In the genomic region with DNA sequence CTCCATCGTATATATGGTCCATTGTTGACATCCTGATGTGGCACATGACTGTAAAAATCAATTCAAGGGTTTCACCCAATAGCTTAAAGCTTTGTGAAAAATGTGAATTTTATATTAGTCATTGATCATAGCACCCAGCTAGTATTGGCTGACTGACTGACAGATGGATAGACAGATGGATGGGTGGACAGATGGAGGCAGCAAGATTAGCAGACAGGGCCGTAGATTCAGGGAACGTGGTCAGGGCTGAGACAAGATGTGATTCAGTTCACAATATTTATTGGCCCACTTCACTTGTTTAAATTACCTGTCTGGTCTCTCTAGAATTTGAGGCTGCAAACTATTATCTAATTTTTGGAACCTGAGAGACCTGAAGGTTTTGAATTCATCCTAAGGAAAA, we compare ENCODE assay signal across 28 cellular contexts.
"Had no signal": no experiment of that assay in that cellular context is flagged by ENCODE, and none has a peak within 500 bp of the region (broad histone marks: within the 10 kb centered on the region; RNA-seq: fewer than 3 reads in every experiment).

No MANE protein-coding gene starts in this region.

- H3K27me3 ChIP-seq: gastrocnemius medialis, left lung, neural progenitor cell, right atrium auricular region, stomach, thyroid gland, vagina had no signal

- H3K4me1 Mint-ChIP-seq: endodermal cell, nephron, neural progenitor cell had no signal

- H3K27me3 Mint-ChIP-seq: dendritic cell treated with granulocyte-macrophage colony-stimulating factor and Interleukin-4, amounts not matched to agents 40 ng/mL and 50 ng/mL, for 4 days had no signal

- H3K4me1 ChIP-seq: gastrocnemius medialis, heart right ventricle, left lung, neural progenitor cell, prostate gland, right atrium auricular region, stomach, thyroid gland had no signal

- H3K4me3 ChIP-seq: gastrocnemius medialis, heart right ventricle, left lung, neural progenitor cell, prostate gland, right atrium auricular region, smooth muscle cell, stomach, thyroid gland, vagina had no signal

- H3K36me3 Mint-ChIP-seq: naive thymus-derived CD4-positive, alpha-beta T cell; neural progenitor cell had no signal

- DNase-seq: effector CD8-positive, alpha-beta T cell; endodermal cell; foreskin fibroblast; gastrocnemius medialis; heart right ventricle; hippocampal formation; left cardiac atrium; left lung; midbrain; naive thymus-derived CD4-positive, alpha-beta T cell; stimulated activated CD4-positive, alpha-beta T cell treated with anti-CD3 and anti-CD28 coated beads, Interleukin-12 subunit alpha, Interleukin-12 subunit beta, amount 100 ng/mL, for 4 hours; stimulated activated CD4-positive, alpha-beta T cell treated with anti-CD3 and anti-CD28 coated beads, Interleukin-1b, Interleukin-23, amount 100 ng/mL, for 48 hours; stimulated activated CD4-positive, alpha-beta T cell treated with anti-CD3 and anti-CD28 coated beads, Interleukin-4, amount 100 ng/mL, for 1 hour; stimulated activated CD8-positive, alpha-beta memory T cell treated with anti-CD3 and anti-CD28 coated beads, Interleukin-4, amount 100 ng/mL, for 48 hours; stimulated activated naive CD4-positive, alpha-beta T cell; stomach; thyroid gland; trophoblast cell had no signal

- ATAC-seq: esophagus mucosa; gastrocnemius medialis; heart right ventricle; left cardiac atrium; left lung; naive thymus-derived CD4-positive, alpha-beta T cell; sciatic nerve had no signal

- H3K4me3 Mint-ChIP-seq: dendritic cell treated with granulocyte-macrophage colony-stimulating factor and Interleukin-4, amounts not matched to agents 40 ng/mL and 50 ng/mL, for 4 days; endodermal cell; naive thymus-derived CD4-positive, alpha-beta T cell; nephron; neural progenitor cell had no signal

- H3K4me2 ChIP-seq: neural progenitor cell, smooth muscle cell had no signal

- H2AFZ ChIP-seq: neural progenitor cell had no signal

- H3K27ac Mint-ChIP-seq: dendritic cell treated with granulocyte-macrophage colony-stimulating factor and Interleukin-4, amounts not matched to agents 40 ng/mL and 50 ng/mL, for 4 days; endodermal cell; naive thymus-derived CD4-positive, alpha-beta T cell; nephron; neural progenitor cell had no signal

- H3K27ac ChIP-seq: epithelial cell of prostate, gastrocnemius medialis, heart right ventricle, left lung, neural progenitor cell, prostate gland, right atrium auricular region, stomach, thyroid gland, vagina had no signal

- H3K9me3 ChIP-seq: gastrocnemius medialis, heart right ventricle, left lung, prostate gland, right atrium auricular region, stomach, thyroid gland, vagina had no signal

- H3K9me3 Mint-ChIP-seq: dendritic cell treated with granulocyte-macrophage colony-stimulating factor and Interleukin-4, amounts not matched to agents 40 ng/mL and 50 ng/mL, for 4 days; endodermal cell; naive thymus-derived CD4-positive, alpha-beta T cell; nephron; neural progenitor cell had no signal

- H3K36me3 ChIP-seq: gastrocnemius medialis, heart right ventricle, left lung, neural progenitor cell, prostate gland, right atrium auricular region, stomach, thyroid gland, vagina had no signal
